22 cellular contexts compared by ENCODE assay signal in the genomic region with DNA sequence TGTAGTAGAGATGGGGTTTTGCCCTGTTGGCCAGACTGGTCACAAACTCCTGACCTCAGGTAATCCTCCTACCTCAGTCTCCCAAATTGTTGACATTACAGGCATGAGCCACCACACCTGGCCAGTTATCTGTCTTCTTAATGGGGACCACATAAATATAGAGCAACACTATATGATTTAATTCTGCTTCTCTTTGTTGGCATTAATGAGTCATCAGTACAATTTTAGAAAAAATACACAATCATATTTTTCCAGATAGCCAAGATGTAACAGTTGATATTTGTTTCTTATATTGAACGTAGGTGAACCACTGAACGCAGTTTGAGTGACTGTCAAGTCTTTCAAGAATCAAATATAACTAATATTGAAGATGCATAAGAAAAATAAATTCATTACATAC.
"Had no signal": no experiment of that assay in that cellular context is flagged by ENCODE, and none has a peak within 500 bp of the region (broad histone marks: within the 10 kb centered on the region; RNA-seq: fewer than 3 reads in every experiment).

No MANE protein-coding gene starts in this region.

- H3K9me3 Mint-ChIP-seq: naive thymus-derived CD8-positive, alpha-beta T cell had no signal

- H3K4me3 ChIP-seq: colonic mucosa, esophagus muscularis mucosa, gastrocnemius medialis, heart right ventricle, mucosa of descending colon, ovary, suprapubic skin, thyroid gland, upper lobe of left lung, vagina had no signal

- FAIRE-seq: endometrium, small intestine had no signal

- H3K36me3 ChIP-seq: colonic mucosa, gastrocnemius medialis, neutrophil, ovary, suprapubic skin, thyroid gland, upper lobe of left lung, vagina had no signal

- H3K4me1 ChIP-seq: colonic mucosa had no signal

- ATAC-seq: gastrocnemius medialis; heart right ventricle; left lobe of liver; mucosa of descending colon; naive thymus-derived CD8-positive, alpha-beta T cell; right cardiac atrium; stimulated activated naive CD8-positive, alpha-beta T cell treated with anti-CD3 and anti-CD28 coated beads, Interleukin-15, Interleukin-2, amounts not matched to agents 100 U/mL and 50 U/mL, for 24 hours had no signal

- DNase-seq: colonic mucosa; dermis blood vessel endothelial cell; gastrocnemius medialis; heart right ventricle; hypothalamus; islet precursor cell; mucosa of descending colon; naive thymus-derived CD8-positive, alpha-beta T cell; ovary; right cardiac atrium; small intestine; stimulated activated CD4-positive, alpha-beta T cell treated with anti-CD3 and anti-CD28 coated beads, Interleukin-12 subunit alpha, Interleukin-12 subunit beta, amount 100 ng/mL, for 4 hours; stimulated activated naive CD8-positive, alpha-beta T cell treated with anti-CD3 and anti-CD28 coated beads, Interleukin-15, Interleukin-2, amounts not matched to agents 100 U/mL and 50 U/mL, for 24 hours; thyroid gland; upper lobe of left lung had no signal

- H3K27ac ChIP-seq: colonic mucosa, epithelial cell of prostate, esophagus muscularis mucosa, heart right ventricle, neutrophil, ovary, suprapubic skin, thyroid gland, upper lobe of left lung, vagina had no signal

- H3K27me3 Mint-ChIP-seq: naive thymus-derived CD8-positive, alpha-beta T cell had no signal

- H3K9me3 ChIP-seq: colonic mucosa, esophagus muscularis mucosa, gastrocnemius medialis, heart right ventricle, mucosa of descending colon, neutrophil, ovary, suprapubic skin, thyroid gland, upper lobe of left lung, vagina had no signal

- H3K27me3 ChIP-seq: colonic mucosa, esophagus muscularis mucosa, gastrocnemius medialis, heart right ventricle, neutrophil, ovary, suprapubic skin, thyroid gland, upper lobe of left lung, vagina had no signal
